ENCODE assay signal across 10 cellular contexts in the genomic region with DNA sequence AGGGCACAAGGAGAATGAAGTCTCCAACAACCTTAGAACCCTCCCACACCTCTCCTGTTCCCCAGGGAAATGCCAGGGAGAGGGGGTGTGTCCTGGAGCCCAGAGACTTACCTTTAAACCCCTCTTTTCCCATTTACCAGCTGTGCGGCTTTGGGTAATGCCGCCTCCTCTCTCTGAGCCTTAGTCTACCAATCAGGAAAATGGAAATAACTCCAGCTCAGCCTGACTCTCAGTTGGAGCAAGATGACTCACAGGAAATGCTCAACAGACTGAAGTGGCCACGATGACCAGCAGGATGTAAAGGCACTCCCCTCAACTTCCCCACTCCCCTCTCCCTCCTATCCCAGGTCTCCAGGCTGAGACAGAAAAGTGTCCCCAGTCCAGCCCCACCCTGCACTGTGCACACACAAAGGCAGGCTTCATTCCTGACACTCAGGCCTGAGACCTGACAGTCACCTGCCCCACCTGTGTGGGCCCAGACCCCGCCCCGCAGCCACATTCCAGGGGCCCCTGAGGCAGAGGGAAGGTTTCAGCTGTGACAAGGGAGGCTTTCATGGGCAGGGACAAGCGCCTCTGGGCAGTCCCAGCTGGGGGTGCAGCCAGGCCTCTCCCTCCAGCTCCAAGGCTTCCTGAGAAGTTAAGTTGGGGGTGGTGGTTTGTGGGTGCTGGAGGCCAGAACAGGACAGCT. TPM values are rescaled to one million over a fixed set of nuclear protein-coding genes. Genes with fewer than 3 reads are reported as not detected.
DNase-seq lines count a peak whose midpoint lies in the region; ATAC-seq and TF ChIP-seq lines count a peak whose summit lies in the region.
"Had no signal": no experiment of that assay in that cellular context is flagged by ENCODE, and none has a peak within 500 bp of the region (broad histone marks: within the 10 kb centered on the region; RNA-seq: fewer than 3 reads in every experiment).

No MANE protein-coding gene starts in this region.

- H3K27me3 ChIP-seq in HUES48 (ENCODE audit: control insufficient read depth, insufficient read depth, low read length) (no peaks in the 10 kb centered on the region), mammary epithelial cell (ENCODE audit: insufficient read depth, low read length) (no peaks in the 10 kb centered on the region), lower lobe of right lung (ENCODE audit: low read depth) (peaks cover under 1% of the 10 kb centered on the region)

- H2AFZ ChIP-seq in mammary epithelial cell (ENCODE audit: low read depth, low read length) = peak overlapping the region; percentile 3

- H3K9ac ChIP-seq in HUES48 (ENCODE audit: low read depth, low read length) (no peak overlapping the region), mammary epithelial cell (ENCODE audit: insufficient read depth, low read length) (peak overlapping the region; percentile 74)

- peak overlapping the region; percentile 77 for H3K4me2 ChIP-seq in mammary epithelial cell (ENCODE audit: insufficient read depth, low read depth, low read length)

- peak; percentile 85 to 89 for ATAC-seq in lower lobe of right lung
- no peak for ATAC-seq in HG03025 (IDR thresholded peaks at IDR 0.05; ENCODE audit: low FRiP score, unreplicated experiment)
- ATAC-seq: gastroesophageal sphincter had no signal

- peaks cover 33% of the 10 kb centered on the region for H3K36me3 ChIP-seq in HUES48 (ENCODE audit: control insufficient read depth, insufficient read depth, low read length)
- H3K36me3 ChIP-seq in mammary epithelial cell (ENCODE audit: insufficient read depth, low read length) = peaks cover under 1% of the 10 kb centered on the region
- H3K36me3 ChIP-seq in lower lobe of right lung = peaks cover 11% of the 10 kb centered on the region
- H3K36me3 ChIP-seq: gastroesophageal sphincter had no signal

- no TSS peak for BruUV-seq in mammary epithelial cell (replicated peaks; lab: Mats Ljungman, UMichigan)

- intact Hi-C loops in mammary epithelial cell (cut with micrococcal nuclease) (loop anchor here (1.0 kb wide), 1 partner anchor 17 kb away; no protein-coding TSS in a partner anchor), lower lobe of right lung (cut with DNase I) (no loop called here)

- peaks cover 18% of the 10 kb centered on the region for H3K79me2 ChIP-seq in mammary epithelial cell (ENCODE audit: insufficient read depth, low read length)

- dilution Hi-C loops in mammary epithelial cell (cut with HindIII; ENCODE audit: low sequenced_read_pairs) = no loop called here

- CTCF ChIA-PET in mammary epithelial cell (lab: Charles Lee; ENCODE audit: low non-redundant PET) = interaction anchor here (1.7 kb wide), 1 partner anchor 27 kb away, joined by 11 read pairs; no protein-coding TSS in a partner anchor

- TF ChIP-seq CTCF in mammary epithelial cell (conservative IDR thresholded peaks at IDR 0.05 in 1 of 2, IDR thresholded peaks at IDR 0.05 in 1 of 2; ENCODE audit: extremely low read depth in 1 of 2, insufficient read depth in 1 of 2, low read depth in 1 of 2, low read length in 2 of 2) (no peak), lower lobe of right lung (IDR thresholded peaks at IDR 0.05) (no peak)

- peaks cover 16% of the 10 kb centered on the region for H3K4me1 ChIP-seq in HUES48 (ENCODE audit: control insufficient read depth, insufficient read depth, low read length)
- peaks cover 62% of the 10 kb centered on the region for H3K4me1 ChIP-seq in mammary epithelial cell (ENCODE audit: insufficient read depth, low read length)
- peaks cover 28% of the 10 kb centered on the region for H3K4me1 ChIP-seq in lower lobe of right lung
- H3K4me1 ChIP-seq: gastroesophageal sphincter had no signal

- no peaks in the 10 kb centered on the region for H4K20me1 ChIP-seq in mammary epithelial cell (ENCODE audit: insufficient read depth, low read length)

- 0% methylated on average over 3 of the region's 6 CpGs for WGBS in mammary epithelial cell (ENCODE audit: low coverage, missing lambda C conversion rate)

- in situ Hi-C loops in mammary epithelial cell (cut with MboI; ENCODE audit: low sequenced_read_pairs in 2 of 2) = no loop called here

- peak overlapping the region; percentile 68 for H3K27ac ChIP-seq in HUES48 (ENCODE audit: low read depth, low read length)
- peak overlapping the region; percentile 94 for H3K27ac ChIP-seq in mammary epithelial cell (ENCODE audit: insufficient read depth, low read depth, low read length)
- peak overlapping the region; percentile 68 for H3K27ac ChIP-seq in lower lobe of right lung
- H3K27ac ChIP-seq: gastroesophageal sphincter had no signal

- DNase-seq in AG08395 (ENCODE audit: low spot score) (peak; percentile 72), mammary epithelial cell (peak; percentile 99), lower lobe of right lung (peak; percentile 83), NCI-H187 treated with DMSO at 0.1 percent for 48 hours (lab: John Stamatoyannopoulos, UW) (no peak), DMS 273 treated with DMSO at 0.1 percent for 48 hours (lab: John Stamatoyannopoulos, UW) (no peak)
- DNase-seq in activated CD8-positive, alpha-beta memory T cell treated with anti-CD3 and anti-CD28 coated beads, Interleukin-2, amount 50 U/mL, for 4 hours = no peak
- DNase-seq: activated CD4-positive, alpha-beta T cell treated with anti-CD3 and anti-CD28 coated beads, Interleukin-2, amount 50 U/mL, for 1 hour had no signal

- H3K9me3 ChIP-seq in HUES48 (ENCODE audit: control insufficient read depth, insufficient read depth, low read length) (no peaks in the 10 kb centered on the region), mammary epithelial cell (replicated peaks; ENCODE audit: insufficient read depth, low read length) (no peaks in the 10 kb centered on the region), lower lobe of right lung (no peaks in the 10 kb centered on the region)
- H3K9me3 ChIP-seq: gastroesophageal sphincter had no signal

- no peak overlapping the region for H3K4me3 ChIP-seq in HUES48 (ENCODE audit: low read depth, low read length)
- peak overlapping the region in 1 of 3 experiments; percentile 19 for H3K4me3 ChIP-seq in mammary epithelial cell (replicated peaks in 1 of 3; ENCODE audit: insufficient read depth in 1 of 3, low read depth in 2 of 3, low read length in 3 of 3)
- no peak overlapping the region for H3K4me3 ChIP-seq in lower lobe of right lung
- H3K4me3 ChIP-seq: gastroesophageal sphincter had no signal

RNA-seq across cellular contexts. Expression of a gene that starts 3.0 kb away (rescaled TPM):
- 1,000 to 10,000 TPM in 1 of 2 donors, 100 to 1,000 TPM in 1; 302 to 1,980 TPM for total RNA-seq in mammary epithelial cell
- polyA plus RNA-seq in mammary epithelial cell = 2,083 TPM
- 1,726 TPM for polyA minus RNA-seq in mammary epithelial cell
- 9.0 TPM for total RNA-seq in lower lobe of right lung

RNA-seq across cellular contexts. Expression of a gene that starts 6.4 kb away (rescaled TPM):
- total RNA-seq in mammary epithelial cell (10 to 100 TPM in 1 of 2 donors, not detected in 1; 29.3 TPM), lower lobe of right lung (212 TPM)
- polyA plus RNA-seq in mammary epithelial cell = 1.7 TPM
- not detected for polyA minus RNA-seq in mammary epithelial cell

RNA-seq across cellular contexts. Expression of a gene that starts 16.3 kb away (rescaled TPM):
- total RNA-seq in mammary epithelial cell (1 to 10 TPM in 1 of 2 donors, under 1 TPM in 1; 0.17 to 1.4 TPM), lower lobe of right lung (5.2 TPM)
- polyA plus RNA-seq in mammary epithelial cell = 1.2 TPM
- polyA minus RNA-seq in mammary epithelial cell = not detected

RNA-seq across cellular contexts. Expression of a gene that starts 32.0 kb away (rescaled TPM):
- total RNA-seq in mammary epithelial cell (not detected), lower lobe of right lung (not detected)
- not detected for polyA plus RNA-seq in mammary epithelial cell
- polyA minus RNA-seq in mammary epithelial cell = not detected
- total RNA-seq: gastroesophageal sphincter had no signal

RNA-seq across cellular contexts. Expression of a gene that starts 40.8 kb away (rescaled TPM):
- not detected for total RNA-seq in mammary epithelial cell
- not detected for polyA plus RNA-seq in mammary epithelial cell
- polyA minus RNA-seq in mammary epithelial cell = not detected
- not detected for total RNA-seq in lower lobe of right lung
- total RNA-seq: gastroesophageal sphincter had no signal

Comparison
In these comparisons a context has a peak if more than half of its experiments do, and no peak if none do; other contexts are left out.
1. DNase-seq: peak in AG08395 (single experiment), mammary epithelial cell (single experiment) and lower lobe of right lung (single experiment); none in NCI-H187 treated with DMSO at 0.1 percent for 48 hours (single experiment), activated CD8-positive, alpha-beta memory T cell treated with anti-CD3 and anti-CD28 coated beads, Interleukin-2, amount 50 U/mL, for 4 hours (single experiment) and DMS 273 treated with DMSO at 0.1 percent for 48 hours (single experiment).
2. RNA of a gene that starts 3.0 kb away (total RNA-seq): 302 to 1,980 TPM in mammary epithelial cell; 9.0 TPM in lower lobe of right lung (single experiment); every median in the first group is over 10 times any median in the second.
3. Peak in every context shown above with its lines, with median percentiles within 50 percentile points of each other: H3K27ac ChIP-seq.